Comparison of ENCODE assay signal across 1 cellular context in genomic region chr3:138451595-138452162, GRCh38.
TF ChIP-seq lines count a peak whose summit lies in the region.

No MANE protein-coding gene starts in this region.

TF ChIP-seq in H1, 55 proteins besides CTCF, POLR2A, EP300 and RAD21:
- TF ChIP-seq CTBP2 (IDR thresholded peaks at IDR 0.05; ENCODE audit: borderline replicate concordance, insufficient read depth, insufficient read length, low read length) (no peak), SP2 (IDR thresholded peaks at IDR 0.05; ENCODE audit: low read length) (no peak), POLR2AphosphoS5 (IDR thresholded peaks at IDR 0.05; ENCODE audit: low read depth, low read length) (no peak), JUN (IDR thresholded peaks at IDR 0.05; ENCODE audit: low read depth, low read length) (no peak), EGR1 (IDR thresholded peaks at IDR 0.05; ENCODE audit: borderline replicate concordance, low read depth, low read length) (peak; percentile 42; the same call in 1 of the 2 replicates), SIX5 (IDR thresholded peaks at IDR 0.05; ENCODE audit: low read depth, low read length) (no peak), NRF1 (IDR thresholded peaks at IDR 0.05; ENCODE audit: low read depth, low read length) (no peak), JUND (IDR thresholded peaks at IDR 0.05; ENCODE audit: low read length) (no peak), TEAD4 (IDR thresholded peaks at IDR 0.05; ENCODE audit: low read depth, low read length) (no peak), ASH2L (IDR thresholded peaks at IDR 0.05; ENCODE audit: low read length) (no peak), PHF8 (conservative IDR thresholded peaks at IDR 0.05; ENCODE audit: low read depth, low read length) (no peak), POU5F1 (IDR thresholded peaks at IDR 0.05; ENCODE audit: low read depth, low read length) (no peak), SIN3A (conservative IDR thresholded peaks at IDR 0.05 in 1 of 2, IDR thresholded peaks at IDR 0.05 in 1 of 2; ENCODE audit: low read depth in 1 of 2, low read length in 2 of 2) (no peak), CBX5 (IDR thresholded peaks at IDR 0.05; ENCODE audit: low read depth, low read length) (no peak)
- TF ChIP-seq, protein P1, sequence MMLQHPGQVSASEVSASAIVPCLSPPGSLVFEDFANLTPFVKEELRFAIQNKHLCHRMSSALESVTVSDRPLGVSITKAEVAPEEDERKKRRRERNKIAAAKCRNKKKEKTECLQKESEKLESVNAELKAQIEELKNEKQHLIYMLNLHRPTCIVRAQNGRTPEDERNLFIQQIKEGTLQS (IDR thresholded peaks at IDR 0.05; ENCODE audit: insufficient read depth, low read depth, low read length) = no peak
- TF ChIP-seq, protein P2, sequence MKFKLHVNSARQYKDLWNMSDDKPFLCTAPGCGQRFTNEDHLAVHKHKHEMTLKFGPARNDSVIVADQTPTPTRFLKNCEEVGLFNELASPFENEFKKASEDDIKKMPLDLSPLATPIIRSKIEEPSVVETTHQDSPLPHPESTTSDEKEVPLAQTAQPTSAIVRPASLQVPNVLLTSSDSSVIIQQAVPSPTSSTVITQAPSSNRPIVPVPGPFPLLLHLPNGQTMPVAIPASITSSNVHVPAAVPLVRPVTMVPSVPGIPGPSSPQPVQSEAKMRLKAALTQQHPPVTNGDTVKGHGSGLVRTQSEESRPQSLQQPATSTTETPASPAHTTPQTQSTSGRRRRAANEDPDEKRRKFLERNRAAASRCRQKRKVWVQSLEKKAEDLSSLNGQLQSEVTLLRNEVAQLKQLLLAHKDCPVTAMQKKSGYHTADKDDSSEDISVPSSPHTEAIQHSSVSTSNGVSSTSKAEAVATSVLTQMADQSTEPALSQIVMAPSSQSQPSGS (IDR thresholded peaks at IDR 0.05; ENCODE audit: low read length) = no peak
- TF ChIP-seq, protein P3, sequence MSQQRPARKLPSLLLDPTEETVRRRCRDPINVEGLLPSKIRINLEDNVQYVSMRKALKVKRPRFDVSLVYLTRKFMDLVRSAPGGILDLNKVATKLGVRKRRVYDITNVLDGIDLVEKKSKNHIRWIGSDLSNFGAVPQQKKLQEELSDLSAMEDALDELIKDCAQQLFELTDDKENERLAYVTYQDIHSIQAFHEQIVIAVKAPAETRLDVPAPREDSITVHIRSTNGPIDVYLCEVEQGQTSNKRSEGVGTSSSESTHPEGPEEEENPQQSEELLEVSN (IDR thresholded peaks at IDR 0.05) = 0 out of 2 replicates have a peak, but pooled peaks have one; percentile 15
